33 cellular contexts compared by ENCODE assay signal in genomic region chr3:150331978-150332568, GRCh38.
"Had no signal": no experiment of that assay in that cellular context is flagged by ENCODE, and none has a peak within 500 bp of the region (broad histone marks: within the 10 kb centered on the region; RNA-seq: fewer than 3 reads in every experiment).

No MANE protein-coding gene starts in this region.

- H3K4me1 ChIP-seq: prostate gland had no signal

- H3K4me1 Mint-ChIP-seq: activated naive CD4-positive, alpha-beta T cell treated with anti-CD3 and anti-CD28 coated beads, Interleukin-2, amount 10 ng/mL, durations not matched to agents 7 days and 5 days; activated naive CD8-positive, alpha-beta T cell treated with anti-CD3 and anti-CD28 coated beads, Interleukin-2, amount 10 ng/mL, durations not matched to agents 7 days and 5 days; T-helper 17 cell had no signal

- H3K36me3 Mint-ChIP-seq: activated CD4-positive, alpha-beta memory T cell treated with anti-CD3 and anti-CD28 coated beads for 36 hours; activated naive CD4-positive, alpha-beta T cell treated with anti-CD3 and anti-CD28 coated beads, Interleukin-2, amount 10 ng/mL, durations not matched to agents 7 days and 5 days; activated naive CD8-positive, alpha-beta T cell treated with anti-CD3 and anti-CD28 coated beads, Interleukin-2, amount 10 ng/mL, durations not matched to agents 7 days and 5 days; stimulated activated memory B cell treated with anti-CD40 and anti-IgM and Interleukin-4, amounts not matched to agents 10 μg/mL and 1 μg/mL and 100 μg/mL, for 72 hours; type B pancreatic cell had no signal

- H3K4me2 ChIP-seq: smooth muscle cell had no signal

- H3K27me3 Mint-ChIP-seq: type B pancreatic cell had no signal

- H3K27me3 ChIP-seq: brain microvascular endothelial cell, neutrophil, ovary had no signal

- H3K4me3 Mint-ChIP-seq: activated CD4-positive, alpha-beta memory T cell treated with anti-CD3 and anti-CD28 coated beads for 36 hours; activated CD4-positive, alpha-beta T cell treated with anti-CD3 and anti-CD28 coated beads, Interleukin-2, amount 10 ng/mL, durations not matched to agents 24 days and 14 days; activated naive CD4-positive, alpha-beta T cell treated with anti-CD3 and anti-CD28 coated beads, Interleukin-2, amount 10 ng/mL, durations not matched to agents 7 days and 5 days; activated naive CD8-positive, alpha-beta T cell treated with anti-CD3 and anti-CD28 coated beads, Interleukin-2, amount 10 ng/mL, durations not matched to agents 7 days and 5 days; activated T-helper 1 cell treated with anti-CD3 and anti-CD28 coated beads, Interleukin-12 subunit alpha, Interleukin-12 subunit beta, Interleukin-2, Interleukin-4 antibody, amounts not matched to agents 30 ng/mL and 10 ng/mL and 1 ng/mL, durations not matched to agents 14 hours and 24 hours and 36 hours; naive B cell; nephron progenitor cell; stimulated activated memory B cell treated with anti-CD40 and anti-IgM and Interleukin-4, amounts not matched to agents 10 μg/mL and 1 μg/mL and 100 μg/mL, for 72 hours; stimulated activated naive CD8-positive, alpha-beta T cell treated with anti-CD3 and anti-CD28 coated beads, Interleukin-15, amount 100 ng/mL, for 72 hours; T-helper 17 cell; type B pancreatic cell had no signal

- H3K9me3 Mint-ChIP-seq: activated CD4-positive, alpha-beta memory T cell treated with anti-CD3 and anti-CD28 coated beads for 36 hours; activated CD4-positive, alpha-beta T cell treated with anti-CD3 and anti-CD28 coated beads, Interleukin-2, amount 10 ng/mL, durations not matched to agents 24 days and 14 days; activated naive CD4-positive, alpha-beta T cell treated with anti-CD3 and anti-CD28 coated beads, Interleukin-2, amount 10 ng/mL, durations not matched to agents 7 days and 5 days; activated T-helper 1 cell treated with anti-CD3 and anti-CD28 coated beads, Interleukin-12 subunit alpha, Interleukin-12 subunit beta, Interleukin-2, Interleukin-4 antibody, amounts not matched to agents 30 ng/mL and 10 ng/mL and 1 ng/mL, durations not matched to agents 14 hours and 24 hours and 36 hours; stimulated activated naive CD8-positive, alpha-beta T cell treated with anti-CD3 and anti-CD28 coated beads, Interleukin-15, amount 100 ng/mL, for 72 hours had no signal

- ATAC-seq: stimulated activated memory B cell treated with anti-CD40 and anti-IgM and Interleukin-4, amounts not matched to agents 10 μg/mL and 1 μg/mL and 100 μg/mL, for 72 hours; stimulated activated naive CD8-positive, alpha-beta T cell treated with anti-CD3 and anti-CD28 coated beads, Interleukin-15, amount 100 ng/mL, for 72 hours; T-helper 17 cell had no signal

- H3K27ac ChIP-seq: brain microvascular endothelial cell, neutrophil, ovary, prostate gland had no signal

- H3K9me3 ChIP-seq: neutrophil, ovary, prostate gland had no signal

- H3K4me3 ChIP-seq: ovary, prostate gland, smooth muscle cell had no signal

- DNase-seq: activated CD4-positive, alpha-beta memory T cell treated with anti-CD3 and anti-CD28 coated beads for 36 hours; activated CD4-positive, alpha-beta T cell treated with anti-CD3 and anti-CD28 coated beads, Interleukin-2, amount 10 ng/mL, durations not matched to agents 24 days and 14 days; activated CD4-positive, CD25-positive, alpha-beta regulatory T cell treated with anti-CD3 and anti-CD28 coated beads, Interleukin-2, amount 50 U/mL, for 72 hours; activated CD8-positive, alpha-beta memory T cell treated with anti-CD3 and anti-CD28 coated beads, Interleukin-2, amount 50 U/mL, for 4 hours; activated effector memory CD4-positive, alpha-beta T cell treated with anti-CD3 and anti-CD28 coated beads, Interleukin-2, amount 50 U/mL, for 16 hours; activated naive CD4-positive, alpha-beta T cell treated with anti-CD3 and anti-CD28 coated beads, Interleukin-2, amount 10 ng/mL, durations not matched to agents 7 days and 5 days; activated naive CD8-positive, alpha-beta T cell treated with anti-CD3 and anti-CD28 coated beads, Interleukin-2, amount 10 ng/mL, durations not matched to agents 7 days and 5 days; activated T-cell treated with anti-CD3 and anti-CD28 coated beads, Interleukin-2, amount 50 U/mL, for 1 hour; amniotic stem cell; brain microvascular endothelial cell; caudate nucleus; effector CD8-positive, alpha-beta T cell; erythroblast; head of caudate nucleus; hippocampal formation; naive B cell; nephron progenitor cell; ovary; stimulated activated CD4-positive, alpha-beta T cell treated with anti-CD3 and anti-CD28 coated beads, Interleukin-1b, Interleukin-23, amount 100 ng/mL, for 48 hours; stimulated activated CD4-positive, alpha-beta T cell treated with anti-CD3 and anti-CD28 coated beads, Interleukin-4, amount 100 ng/mL, for 4 hours; stimulated activated CD8-positive, alpha-beta memory T cell treated with anti-CD3 and anti-CD28 coated beads, Interleukin-4, amount 100 ng/mL, for 48 hours; stimulated activated naive CD8-positive, alpha-beta T cell treated with anti-CD3 and anti-CD28 coated beads, Interleukin-15, amount 100 ng/mL, for 72 hours; substantia nigra; T-helper 17 cell; T1000 had no signal

- H3K27ac Mint-ChIP-seq: activated CD4-positive, alpha-beta memory T cell treated with anti-CD3 and anti-CD28 coated beads for 36 hours; activated CD4-positive, alpha-beta T cell treated with anti-CD3 and anti-CD28 coated beads, Interleukin-2, amount 10 ng/mL, durations not matched to agents 24 days and 14 days; activated naive CD4-positive, alpha-beta T cell treated with anti-CD3 and anti-CD28 coated beads, Interleukin-2, amount 10 ng/mL, durations not matched to agents 7 days and 5 days; activated naive CD8-positive, alpha-beta T cell treated with anti-CD3 and anti-CD28 coated beads, Interleukin-2, amount 10 ng/mL, durations not matched to agents 7 days and 5 days; activated T-helper 1 cell treated with anti-CD3 and anti-CD28 coated beads, Interleukin-12 subunit alpha, Interleukin-12 subunit beta, Interleukin-2, Interleukin-4 antibody, amounts not matched to agents 30 ng/mL and 10 ng/mL and 1 ng/mL, durations not matched to agents 14 hours and 24 hours and 36 hours; naive B cell; nephron progenitor cell; stimulated activated memory B cell treated with anti-CD40 and anti-IgM and Interleukin-4, amounts not matched to agents 10 μg/mL and 1 μg/mL and 100 μg/mL, for 72 hours; stimulated activated naive CD8-positive, alpha-beta T cell treated with anti-CD3 and anti-CD28 coated beads, Interleukin-15, amount 100 ng/mL, for 72 hours; T-helper 17 cell; type B pancreatic cell had no signal

- FAIRE-seq: astrocyte, endometrium had no signal

- H3K36me3 ChIP-seq: brain microvascular endothelial cell, neutrophil, ovary, prostate gland had no signal
